Comparison of ENCODE assay signal across 30 cellular contexts in genomic region chr5:75017971-75018370, GRCh38. TPM values are rescaled to one million over a fixed set of nuclear protein-coding genes. Genes with fewer than 3 reads are reported as not detected.
"Had no signal": no experiment of that assay in that cellular context is flagged by ENCODE, and none has a peak within 500 bp of the region (broad histone marks: within the 10 kb centered on the region; RNA-seq: fewer than 3 reads in every experiment).

No MANE protein-coding gene starts in this region.

- H3K4me3 ChIP-seq: body of pancreas, esophagus squamous epithelium, gastrocnemius medialis, heart left ventricle had no signal

- H3K27ac ChIP-seq: body of pancreas, esophagus squamous epithelium, gastrocnemius medialis, heart left ventricle, WERI-Rb-1 had no signal

- H3K27me3 ChIP-seq: body of pancreas, esophagus squamous epithelium, gastrocnemius medialis, heart left ventricle had no signal

- ATAC-seq: activated CD4-positive, CD25-positive, alpha-beta regulatory T cell treated with anti-CD3 and anti-CD28 coated beads, Interleukin-2, amount 50 U/mL, for 24 hours; activated CD8-positive, alpha-beta T cell treated with anti-CD3 and anti-CD28 coated beads for 36 hours; activated T-cell treated with anti-CD3 and anti-CD28 coated beads, Interleukin-2, amount 50 U/mL, for 4 hours; activated T-helper 17 cell treated with anti-CD3 and anti-CD28 coated beads, Interleukin-2, amount 50 U/mL, for 72 hours; body of pancreas; effector memory CD8-positive, alpha-beta T cell; gastrocnemius medialis; heart left ventricle; T-helper 17 cell had no signal

- H3K36me3 ChIP-seq: esophagus squamous epithelium, gastrocnemius medialis, heart left ventricle, WERI-Rb-1 had no signal

- DNase-seq: activated B cell treated with CpG ODN at 0.5 μM for 24 hours; activated CD4-positive, alpha-beta T cell treated with anti-CD3 and anti-CD28 coated beads for 48 hours; activated CD4-positive, alpha-beta T cell treated with anti-CD3 and anti-CD28 coated beads, Interleukin-2, amount 50 U/mL, for 1 hour; activated CD4-positive, alpha-beta T cell treated with anti-CD3 and anti-CD28 coated beads, Interleukin-2, amount 50 U/mL, for 48 hours; activated CD8-positive, alpha-beta memory T cell treated with anti-CD3 and anti-CD28 coated beads for 24 hours; activated CD8-positive, alpha-beta T cell treated with anti-CD3 and anti-CD28 coated beads for 36 hours; activated effector memory CD4-positive, alpha-beta T cell treated with Interleukin-2 at 50 U/mL for 16 hours; activated gamma-delta T cell treated with Interleukin-2 at 50 U/mL for 16 hours; activated naive CD4-positive, alpha-beta T cell treated with anti-CD3 and anti-CD28 coated beads, Interleukin-2, amount 50 U/mL, for 16 hours; activated naive CD4-positive, alpha-beta T cell treated with Interleukin-2 at 50 U/mL for 16 hours; activated T-cell treated with anti-CD3 and anti-CD28 coated beads, Interleukin-2, amount 50 U/mL, for 4 hours; amygdala; aorta; body of pancreas; caudate nucleus; cortex of kidney; dermis blood vessel endothelial cell; effector CD4-positive, alpha-beta T cell; effector memory CD8-positive, alpha-beta T cell; erythroblast; esophagus squamous epithelium; foreskin fibroblast; gastrocnemius medialis; glutamatergic neuron; heart left ventricle; T-helper 17 cell; T1000; WERI-Rb-1 had no signal

- H3K9me3 ChIP-seq: body of pancreas, esophagus squamous epithelium, gastrocnemius medialis had no signal

- H3K4me1 ChIP-seq: esophagus squamous epithelium, gastrocnemius medialis, heart left ventricle had no signal

RNA-seq across cellular contexts. Expression of gene GCNT4, which starts 34.4 kb away (rescaled TPM):
- total RNA-seq: activated B cell treated with CpG ODN at 0.5 μM for 24 hours had no signal
